In genomic region chrX:108186811-108187210, GRCh38 we compare ENCODE assay signal across 14 cellular contexts.
DNase-seq lines count a peak whose midpoint lies in the region; ATAC-seq and TF ChIP-seq lines count a peak whose summit lies in the region.
"Had no signal": no experiment of that assay in that cellular context is flagged by ENCODE, and none has a peak within 500 bp of the region (broad histone marks: within the 10 kb centered on the region; RNA-seq: fewer than 3 reads in every experiment).

No MANE protein-coding gene starts in this region.

- ATAC-seq in GM21576 (IDR thresholded peaks at IDR 0.05; ENCODE audit: unreplicated experiment) = no peak
- ATAC-seq: activated naive CD8-positive, alpha-beta T cell treated with anti-CD3 and anti-CD28 coated beads, Interleukin-2, amount 50 U/mL, for 24 hours; naive thymus-derived CD8-positive, alpha-beta T cell; Panc1 had no signal

- no peak for TF ChIP-seq CTCF in cardiac fibroblast (IDR thresholded peaks at IDR 0.05; ENCODE audit: low read depth, low read length)

- DNase-seq in COLO829 (ENCODE audit: low spot score) (peak; percentile 76), LoVo (ENCODE audit: low spot score) (peak; percentile 1), cardiac fibroblast (ENCODE audit: low read depth in 2 of 2) (peak; percentile 59 to 81), lung microvascular endothelial cell (ENCODE audit: low read depth in 2 of 2) (peak; percentile 9 to 77), 8988T (no peak), NCI-H2196 treated with DMSO at 0.1 percent for 48 hours (lab: John Stamatoyannopoulos, UW; ENCODE audit: unreplicated experiment) (no peak), T-helper 1 cell (no peak)
- DNase-seq: activated naive CD8-positive, alpha-beta T cell treated with anti-CD3 and anti-CD28 coated beads, Interleukin-2, amount 50 U/mL, for 24 hours; CD4-positive, CD25-positive, alpha-beta regulatory T cell; endodermal cell; immature natural killer cell; naive thymus-derived CD8-positive, alpha-beta T cell had no signal

- no peak overlapping the region for H3K4me3 ChIP-seq in cardiac fibroblast (replicated peaks in 1 of 2; ENCODE audit: low read depth in 2 of 2, low read length in 2 of 2)

Comparison
In these comparisons a context has a peak if more than half of its experiments do, and no peak if none do; other contexts are left out.
1. DNase-seq: peak in COLO829 (single experiment), LoVo (single experiment), cardiac fibroblast (2 of 2) and lung microvascular endothelial cell (2 of 2); none in 8988T (single experiment), NCI-H2196 treated with DMSO at 0.1 percent for 48 hours (single experiment) and T-helper 1 cell (0 of 5).